Comparison of ENCODE assay signal across 1 cellular context in the genomic region with DNA sequence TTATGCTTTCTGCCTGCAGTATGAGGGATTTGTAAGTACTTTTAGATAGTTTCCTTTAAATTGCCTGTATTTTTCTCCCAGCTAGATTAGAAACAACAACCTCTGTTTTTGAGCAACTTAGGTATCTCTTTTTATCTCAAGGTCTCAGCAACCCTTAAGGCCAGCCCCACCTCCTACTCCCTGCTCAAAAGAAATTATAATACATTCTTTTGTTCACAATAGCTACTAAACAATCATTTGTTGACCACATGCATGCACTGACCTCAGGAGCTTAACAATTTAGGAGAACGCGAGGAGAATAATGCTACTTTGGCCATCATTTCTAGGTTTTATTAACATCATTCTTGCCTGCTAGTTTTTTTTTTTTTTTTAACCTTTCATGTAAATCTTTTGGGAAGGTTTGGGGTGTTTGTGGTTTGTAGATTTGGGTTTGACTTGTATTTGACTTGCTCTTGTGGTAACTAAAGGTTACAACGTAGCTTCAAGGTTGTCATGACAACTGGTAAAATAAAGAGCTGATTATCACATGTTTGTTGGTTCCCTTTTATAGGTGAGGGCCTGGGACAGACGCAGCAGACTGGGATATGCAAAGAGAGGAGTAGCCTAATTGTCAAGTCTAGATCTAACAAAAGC.
A peak's percentile ranks its signal among the peaks of the same experiment; 100 is the strongest.
TF ChIP-seq lines count a peak whose summit lies in the region.

No MANE protein-coding gene starts in this region.

TF ChIP-seq in K562, 482 proteins besides CTCF, POLR2A, EP300 and RAD21 (continued from another document and continues in another):
- TF ChIP-seq MLLT1 (IDR thresholded peaks at IDR 0.05): peak in 1 of 2 experiments; percentile 75; a peak in 1 of 4 replicates
- no peak for TF ChIP-seq ZNF12 (CRISPR knock-in tag; IDR thresholded peaks at IDR 0.05)
- TF ChIP-seq CBFA2T3 (IDR thresholded peaks at IDR 0.05): peak; percentile 18; the same call in 1 of the 2 replicates
- TF ChIP-seq CSDE1 (IDR thresholded peaks at IDR 0.05): peak in 1 of 2 experiments; percentile 79; a peak in 2 of 4 replicates
- peak; percentile 57 for TF ChIP-seq TBP (optimal IDR thresholded peaks at IDR 0.05; ENCODE audit: low read depth, low read length)
- TF ChIP-seq ZBTB40 (IDR thresholded peaks at IDR 0.05): 0 out of 2 replicates have a peak, but pooled peaks have one; percentile 14
- TF ChIP-seq ZBTB40 (CRISPR knock-in tag; IDR thresholded peaks at IDR 0.05): no peak
- TF ChIP-seq SMARCE1 (IDR thresholded peaks at IDR 0.05): 0 out of 2 replicates have a peak, but pooled peaks have one; percentile 34
- 0 out of 2 replicates have a peak, but pooled peaks have one; percentile 40 for TF ChIP-seq ZNF766 (CRISPR knock-in tag; conservative IDR thresholded peaks at IDR 0.05)
- peak; percentile 95 for TF ChIP-seq MXI1 (IDR thresholded peaks at IDR 0.05; ENCODE audit: low read depth, low read length)
- TF ChIP-seq XRCC4 (IDR thresholded peaks at IDR 0.05; ENCODE audit: extremely low read depth, insufficient read depth, insufficient read length): no peak
- TF ChIP-seq, protein P1, sequence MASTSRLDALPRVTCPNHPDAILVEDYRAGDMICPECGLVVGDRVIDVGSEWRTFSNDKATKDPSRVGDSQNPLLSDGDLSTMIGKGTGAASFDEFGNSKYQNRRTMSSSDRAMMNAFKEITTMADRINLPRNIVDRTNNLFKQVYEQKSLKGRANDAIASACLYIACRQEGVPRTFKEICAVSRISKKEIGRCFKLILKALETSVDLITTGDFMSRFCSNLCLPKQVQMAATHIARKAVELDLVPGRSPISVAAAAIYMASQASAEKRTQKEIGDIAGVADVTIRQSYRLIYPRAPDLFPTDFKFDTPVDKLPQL (IDR thresholded peaks at IDR 0.05; ENCODE audit: extremely low read depth, insufficient read length): no peak
- TF ChIP-seq BMI1 (IDR thresholded peaks at IDR 0.05; ENCODE audit: low read length): peak; percentile 84; the same call in 1 of the 2 replicates
- TF ChIP-seq HNRNPLL (IDR thresholded peaks at IDR 0.05; ENCODE audit: low read depth, low read length, poor library complexity, severe bottlenecking): peak; percentile 37
- TF ChIP-seq MYNN (IDR thresholded peaks at IDR 0.05): peak; percentile 66; the same call in 1 of the 2 replicates
- no peak for TF ChIP-seq MYNN (CRISPR knock-in tag; IDR thresholded peaks at IDR 0.05)
- TF ChIP-seq LCOR (CRISPR knock-in tag; IDR thresholded peaks at IDR 0.05): peak; percentile 70; the same call in 1 of the 2 replicates
- TF ChIP-seq GTF2E2 (tag; IDR thresholded peaks at IDR 0.05): 0 out of 2 replicates have a peak, but pooled peaks have one; percentile 28
- TF ChIP-seq FOXJ2 (tag; IDR thresholded peaks at IDR 0.05): peak; percentile 94
- no peak for TF ChIP-seq FOXA1 (IDR thresholded peaks at IDR 0.05; ENCODE audit: borderline replicate concordance)
- no peak for TF ChIP-seq ZBTB1 (CRISPR knock-in tag; IDR thresholded peaks at IDR 0.05; ENCODE audit: borderline replicate concordance, low read depth)
- TF ChIP-seq PRPF4 (IDR thresholded peaks at IDR 0.05; ENCODE audit: insufficient read depth, low read depth, low read length, poor library complexity, severe bottlenecking): no peak
- no peak for TF ChIP-seq ZKSCAN3 (CRISPR knock-in tag; IDR thresholded peaks at IDR 0.05)
- peak; percentile 51 to 61; a peak in 3 of 4 replicates for TF ChIP-seq KDM1A (IDR thresholded peaks at IDR 0.05)
- TF ChIP-seq, protein P2, sequence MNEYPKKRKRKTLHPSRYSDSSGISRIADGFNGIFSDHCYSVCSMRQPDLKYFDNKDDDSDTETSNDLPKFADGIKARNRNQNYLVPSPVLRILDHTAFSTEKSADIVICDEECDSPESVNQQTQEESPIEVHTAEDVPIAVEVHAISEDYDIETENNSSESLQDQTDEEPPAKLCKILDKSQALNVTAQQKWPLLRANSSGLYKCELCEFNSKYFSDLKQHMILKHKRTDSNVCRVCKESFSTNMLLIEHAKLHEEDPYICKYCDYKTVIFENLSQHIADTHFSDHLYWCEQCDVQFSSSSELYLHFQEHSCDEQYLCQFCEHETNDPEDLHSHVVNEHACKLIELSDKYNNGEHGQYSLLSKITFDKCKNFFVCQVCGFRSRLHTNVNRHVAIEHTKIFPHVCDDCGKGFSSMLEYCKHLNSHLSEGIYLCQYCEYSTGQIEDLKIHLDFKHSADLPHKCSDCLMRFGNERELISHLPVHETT (CRISPR knock-in tag; conservative IDR thresholded peaks at IDR 0.05 in 1 of 2, IDR thresholded peaks at IDR 0.05 in 1 of 2): no peak
- TF ChIP-seq ZNF133 (CRISPR knock-in tag; IDR thresholded peaks at IDR 0.05): no peak
- TF ChIP-seq, protein P3, sequence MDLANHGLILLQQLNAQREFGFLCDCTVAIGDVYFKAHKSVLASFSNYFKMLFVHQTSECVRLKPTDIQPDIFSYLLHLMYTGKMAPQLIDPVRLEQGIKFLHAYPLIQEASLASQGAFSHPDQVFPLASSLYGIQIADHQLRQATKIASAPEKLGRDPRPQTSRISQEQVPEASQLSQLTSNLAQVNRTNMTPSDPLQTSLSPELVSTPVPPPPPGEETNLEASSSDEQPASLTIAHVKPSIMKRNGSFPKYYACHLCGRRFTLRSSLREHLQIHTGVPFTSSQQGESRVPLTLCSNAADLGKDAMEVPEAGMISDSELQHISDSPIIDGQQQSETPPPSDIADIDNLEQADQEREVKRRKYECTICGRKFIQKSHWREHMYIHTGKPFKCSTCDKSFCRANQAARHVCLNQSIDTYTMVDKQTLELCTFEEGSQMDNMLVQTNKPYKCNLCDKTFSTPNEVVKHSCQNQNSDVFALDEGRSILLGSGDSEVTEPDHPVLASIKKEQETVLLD (IDR thresholded peaks at IDR 0.05): no peak
- TF ChIP-seq ZNF79 (CRISPR knock-in tag; IDR thresholded peaks at IDR 0.05; ENCODE audit: low read depth): no peak
- TF ChIP-seq CBX8 (IDR thresholded peaks at IDR 0.05; ENCODE audit: borderline replicate concordance, extremely low read depth, low read depth, low read length, poor library complexity, severe bottlenecking): no peak
- 0 out of 2 replicates have a peak, but pooled peaks have one; percentile 4 for TF ChIP-seq TCF3 (CRISPR knock-in tag; IDR thresholded peaks at IDR 0.05)
- no peak for TF ChIP-seq ERF (CRISPR knock-in tag; IDR thresholded peaks at IDR 0.05)
- no peak for TF ChIP-seq FOXP4 (CRISPR knock-in tag; IDR thresholded peaks at IDR 0.05; ENCODE audit: borderline replicate concordance)
- peak in 1 of 2 experiments; percentile 30; a peak in 1 of 4 replicates for TF ChIP-seq SRF (CRISPR knock-in tag; IDR thresholded peaks at IDR 0.05)
- peak; percentile 30 for TF ChIP-seq CXXC5 (CRISPR knock-in tag; IDR thresholded peaks at IDR 0.05)
- no peak for TF ChIP-seq FOXK1 (CRISPR knock-in tag; IDR thresholded peaks at IDR 0.05; ENCODE audit: borderline replicate concordance)
- TF ChIP-seq, protein P4, sequence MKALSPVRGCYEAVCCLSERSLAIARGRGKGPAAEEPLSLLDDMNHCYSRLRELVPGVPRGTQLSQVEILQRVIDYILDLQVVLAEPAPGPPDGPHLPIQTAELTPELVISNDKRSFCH (CRISPR knock-in tag; IDR thresholded peaks at IDR 0.05): no peak
- TF ChIP-seq, protein P4 (tag; IDR thresholded peaks at IDR 0.05): peak; percentile 43; the same call in 1 of the 2 replicates
- TF ChIP-seq TEAD4 (IDR thresholded peaks at IDR 0.05; ENCODE audit: low read length): peak; percentile 40; the same call in 1 of the 2 replicates
- TF ChIP-seq TEAD4 (CRISPR knock-in tag; IDR thresholded peaks at IDR 0.05; ENCODE audit: borderline replicate concordance): no peak
- peak; percentile 46; the same call in 1 of the 2 replicates for TF ChIP-seq ESRRA (IDR thresholded peaks at IDR 0.05; ENCODE audit: borderline replicate concordance, low read depth)
